ENCODE assay signal across 1 cellular context in the genomic region with DNA sequence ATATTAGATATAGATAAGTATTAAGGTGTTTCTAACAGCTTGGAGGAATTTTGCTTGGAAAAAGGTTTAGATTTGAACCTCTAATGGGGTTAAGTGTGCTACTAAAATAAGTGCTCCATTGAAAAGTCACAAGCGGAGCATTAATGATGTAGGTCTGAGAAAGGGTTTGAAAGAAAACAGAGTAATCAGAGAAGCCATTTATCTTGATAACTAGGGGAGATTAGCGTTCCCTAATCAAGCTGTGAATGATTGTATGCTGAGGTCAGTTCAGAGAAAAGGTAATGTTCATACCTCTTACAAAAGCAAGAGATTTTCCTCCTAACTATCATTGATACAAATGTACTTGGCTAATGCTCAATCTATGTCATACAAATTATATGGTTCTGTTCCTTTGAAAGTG.
TF ChIP-seq lines count a peak whose summit lies in the region.

No MANE protein-coding gene starts in this region.

TF ChIP-seq in GM23338, 12 proteins besides CTCF, POLR2A, EP300 and RAD21 (continued from another document):
- TF ChIP-seq, protein P1, sequence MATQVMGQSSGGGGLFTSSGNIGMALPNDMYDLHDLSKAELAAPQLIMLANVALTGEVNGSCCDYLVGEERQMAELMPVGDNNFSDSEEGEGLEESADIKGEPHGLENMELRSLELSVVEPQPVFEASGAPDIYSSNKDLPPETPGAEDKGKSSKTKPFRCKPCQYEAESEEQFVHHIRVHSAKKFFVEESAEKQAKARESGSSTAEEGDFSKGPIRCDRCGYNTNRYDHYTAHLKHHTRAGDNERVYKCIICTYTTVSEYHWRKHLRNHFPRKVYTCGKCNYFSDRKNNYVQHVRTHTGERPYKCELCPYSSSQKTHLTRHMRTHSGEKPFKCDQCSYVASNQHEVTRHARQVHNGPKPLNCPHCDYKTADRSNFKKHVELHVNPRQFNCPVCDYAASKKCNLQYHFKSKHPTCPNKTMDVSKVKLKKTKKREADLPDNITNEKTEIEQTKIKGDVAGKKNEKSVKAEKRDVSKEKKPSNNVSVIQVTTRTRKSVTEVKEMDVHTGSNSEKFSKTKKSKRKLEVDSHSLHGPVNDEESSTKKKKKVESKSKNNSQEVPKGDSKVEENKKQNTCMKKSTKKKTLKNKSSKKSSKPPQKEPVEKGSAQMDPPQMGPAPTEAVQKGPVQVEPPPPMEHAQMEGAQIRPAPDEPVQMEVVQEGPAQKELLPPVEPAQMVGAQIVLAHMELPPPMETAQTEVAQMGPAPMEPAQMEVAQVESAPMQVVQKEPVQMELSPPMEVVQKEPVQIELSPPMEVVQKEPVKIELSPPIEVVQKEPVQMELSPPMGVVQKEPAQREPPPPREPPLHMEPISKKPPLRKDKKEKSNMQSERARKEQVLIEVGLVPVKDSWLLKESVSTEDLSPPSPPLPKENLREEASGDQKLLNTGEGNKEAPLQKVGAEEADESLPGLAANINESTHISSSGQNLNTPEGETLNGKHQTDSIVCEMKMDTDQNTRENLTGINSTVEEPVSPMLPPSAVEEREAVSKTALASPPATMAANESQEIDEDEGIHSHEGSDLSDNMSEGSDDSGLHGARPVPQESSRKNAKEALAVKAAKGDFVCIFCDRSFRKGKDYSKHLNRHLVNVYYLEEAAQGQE (IDR thresholded peaks at IDR 0.05; ENCODE audit: unreplicated experiment), result no peak
- TF ChIP-seq EZH2 (IDR thresholded peaks at IDR 0.05; ENCODE audit: low read depth, unreplicated experiment) (no peak), CREB1 (CRISPR knock-in tag; IDR thresholded peaks at IDR 0.05; ENCODE audit: low read depth) (no peak), JUNB (IDR thresholded peaks at IDR 0.05; ENCODE audit: unreplicated experiment) (no peak), EZH2phosphoT487 (IDR thresholded peaks at IDR 0.05; ENCODE audit: unreplicated experiment) (no peak)
